15 cellular contexts compared by ENCODE assay signal in the genomic region with DNA sequence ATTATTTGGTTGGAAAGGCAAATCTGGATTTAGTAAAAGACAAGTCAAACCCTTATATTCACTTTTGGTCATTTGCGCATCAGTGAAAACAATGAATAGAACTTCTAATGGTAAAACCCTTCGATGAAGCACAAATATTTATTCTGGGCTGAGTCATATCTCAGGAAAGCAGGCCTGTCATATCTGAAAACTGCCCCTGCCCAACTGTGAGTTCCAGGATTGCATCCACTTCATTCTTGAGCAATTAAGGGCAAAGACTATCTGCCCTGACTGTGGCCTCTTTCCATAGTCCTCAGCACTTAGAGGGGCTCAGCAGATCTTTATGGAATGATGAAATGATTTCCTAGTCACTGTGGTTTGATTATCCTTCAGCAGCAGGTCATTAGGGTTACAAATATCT.
"Had no signal": no experiment of that assay in that cellular context is flagged by ENCODE, and none has a peak within 500 bp of the region (broad histone marks: within the 10 kb centered on the region; RNA-seq: fewer than 3 reads in every experiment).

No MANE protein-coding gene starts in this region.

- H2AFZ ChIP-seq: neural progenitor cell had no signal

- ATAC-seq: activated T-cell treated with anti-CD3 and anti-CD28 coated beads, Interleukin-2, amount 50 U/mL, for 72 hours; gastroesophageal sphincter; heart right ventricle; left lung; stimulated activated naive B cell treated with anti-CD40 and anti-IgM and Interleukin-4, amounts not matched to agents 10 μg/mL and 1 μg/mL and 100 μg/mL, for 72 hours had no signal

- H3K4me2 ChIP-seq: neural progenitor cell had no signal

- H3K4me1 ChIP-seq: gastroesophageal sphincter, heart right ventricle, left lung, tibial artery, uterus had no signal

- H3K27ac ChIP-seq: epithelial cell of prostate, gastroesophageal sphincter, heart right ventricle, left lung, neural progenitor cell, ovary, tibial artery, uterus had no signal

- DNase-seq: activated CD4-positive, alpha-beta T cell treated with anti-CD3 and anti-CD28 coated beads, Interleukin-2, amount 10 ng/mL, durations not matched to agents 7 days and 5 days; activated CD8-positive, alpha-beta memory T cell treated with anti-CD3 and anti-CD28 coated beads, Interleukin-2, amount 50 U/mL, for 48 hours; activated gamma-delta T cell; activated T-cell treated with anti-CD3 and anti-CD28 coated beads, Interleukin-2, amount 50 U/mL, for 72 hours; effector memory CD4-positive, alpha-beta T cell; heart right ventricle; left lung; naive B cell; ovary; stimulated activated naive B cell treated with anti-CD40 and anti-IgM and Interleukin-4, amounts not matched to agents 10 μg/mL and 1 μg/mL and 100 μg/mL, for 72 hours; tibial artery; uterus had no signal

- H3K36me3 ChIP-seq: gastroesophageal sphincter, heart right ventricle, left lung, neural progenitor cell, ovary, tibial artery, uterus had no signal

- H3K9ac ChIP-seq: neural progenitor cell had no signal

- H3K9me3 ChIP-seq: left lung, ovary, tibial artery, uterus had no signal

- H3K27me3 ChIP-seq: gastroesophageal sphincter, left lung, ovary, tibial artery, uterus had no signal

- H3K4me3 ChIP-seq: gastroesophageal sphincter, heart right ventricle, left lung, neural progenitor cell, ovary, tibial artery, uterus had no signal
